29 cellular contexts compared by ENCODE assay signal in the genomic region with DNA sequence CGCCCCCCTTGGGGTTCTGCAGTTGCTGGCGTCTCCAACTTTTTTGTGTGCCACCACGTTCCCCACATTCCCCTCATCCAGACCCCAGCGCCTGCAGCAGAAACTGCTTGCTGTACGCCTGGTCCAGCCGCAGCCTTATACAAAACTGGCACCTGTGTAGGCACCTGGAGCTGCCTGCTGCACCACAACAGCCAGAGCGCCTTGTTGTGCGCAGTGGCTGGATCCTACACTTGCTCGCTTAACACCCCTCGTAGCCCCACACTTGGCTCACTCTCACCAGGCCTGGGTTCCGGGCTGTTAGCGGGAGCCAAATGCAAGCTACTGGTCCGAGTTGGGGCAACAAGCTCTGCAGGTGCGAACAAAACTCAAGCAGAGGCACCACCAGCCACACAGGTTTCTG.
A peak's percentile ranks its signal among the peaks of the same experiment; 100 is the strongest.
DNase-seq lines count a peak whose midpoint lies in the region; ATAC-seq and TF ChIP-seq lines count a peak whose summit lies in the region.
"Had no signal": no experiment of that assay in that cellular context is flagged by ENCODE, and none has a peak within 500 bp of the region (broad histone marks: within the 10 kb centered on the region; RNA-seq: fewer than 3 reads in every experiment).

No MANE protein-coding gene starts in this region.

- WGBS in trophoblast cell (ENCODE audit: extremely low coverage, insufficient coverage, insufficient read length) = no CpG with 5 or more reads among the region's 14 CpGs

- intact Hi-C loops in Calu3 (cut with micrococcal nuclease; ENCODE audit: unreplicated experiment) = no loop called here

- no peak overlapping the region for H3K9ac ChIP-seq in trophoblast cell (ENCODE audit: low read length)

- CTCF ChIA-PET in Calu3 (lab: Charles Lee) = no interaction called here

- no peak overlapping the region for H2BK120ac ChIP-seq in trophoblast cell (ENCODE audit: insufficient read depth, low read length, poor library complexity)

- no peak overlapping the region for H4K12ac ChIP-seq in trophoblast cell (ENCODE audit: low read depth, low read length)

- BruUV-seq in Calu3 (replicated peaks; lab: Mats Ljungman, UMichigan) = no TSS peak

- H3K4me3 ChIP-seq in MG63 (peak overlapping the region; percentile 48), cardiac muscle cell (no peak overlapping the region), trophoblast cell (ENCODE audit: low read depth, low read length) (peak overlapping the region; percentile 2)
- H3K4me3 ChIP-seq: lung, mucosa of descending colon, SK-N-MC, upper lobe of left lung had no signal

- H3K18ac ChIP-seq in trophoblast cell (ENCODE audit: low read length) = no peak overlapping the region

- peak overlapping the region; percentile 74 for H3K4me3 Mint-ChIP-seq in Calu3 (ENCODE audit: low read depth, unreplicated experiment)
- H3K4me3 Mint-ChIP-seq: dendritic cell treated with granulocyte-macrophage colony-stimulating factor and Interleukin-4, amounts not matched to agents 40 ng/mL and 50 ng/mL, for 4 days; HFFc6; natural killer cell; T-helper 17 cell had no signal

- H3K23ac ChIP-seq in trophoblast cell (ENCODE audit: low read length) = no peak overlapping the region

- H3K9me3 ChIP-seq in MG63 = no peaks in the 10 kb centered on the region
- H3K9me3 ChIP-seq in cardiac muscle cell (ENCODE audit: low read depth) = no peaks in the 10 kb centered on the region
- H3K9me3 ChIP-seq in trophoblast cell (ENCODE audit: insufficient read depth, low read depth, low read length) = no peaks in the 10 kb centered on the region
- H3K9me3 ChIP-seq: upper lobe of left lung had no signal

- no peaks in the 10 kb centered on the region for H3K36me3 ChIP-seq in MG63
- peaks cover 17% of the 10 kb centered on the region for H3K36me3 ChIP-seq in cardiac muscle cell
- H3K36me3 ChIP-seq in trophoblast cell (ENCODE audit: control insufficient read depth in 1 of 2, insufficient read depth in 2 of 2, low read length in 2 of 2) = peaks cover 0 to 4% of the 10 kb centered on the region in 2 experiments
- H3K36me3 ChIP-seq: upper lobe of left lung had no signal

- H3K27me3 Mint-ChIP-seq in Calu3 (ENCODE audit: unreplicated experiment) = no peaks in the 10 kb centered on the region
- H3K27me3 Mint-ChIP-seq: dendritic cell treated with granulocyte-macrophage colony-stimulating factor and Interleukin-4, amounts not matched to agents 40 ng/mL and 50 ng/mL, for 4 days; T-helper 17 cell had no signal

- H3K4ac ChIP-seq in trophoblast cell (ENCODE audit: low read depth, low read length) = no peak overlapping the region

- H3K4me1 ChIP-seq in cardiac muscle cell (ENCODE audit: low read depth) (peaks cover 32% of the 10 kb centered on the region), trophoblast cell (ENCODE audit: control insufficient read depth in 1 of 2, insufficient read depth in 2 of 2, low read length in 2 of 2) (no peaks in the 10 kb centered on the region)
- H3K4me1 ChIP-seq: upper lobe of left lung had no signal

- TF ChIP-seq CTCF in Calu3 (IDR thresholded peaks at IDR 0.05; ENCODE audit: unreplicated experiment) = no peak
- no peak for TF ChIP-seq CTCF in cardiac muscle cell (IDR thresholded peaks at IDR 0.05; ENCODE audit: low read depth, low read length)

- peaks cover 6% of the 10 kb centered on the region for H3K36me3 Mint-ChIP-seq in Calu3 (ENCODE audit: insufficient read depth, unreplicated experiment)
- H3K36me3 Mint-ChIP-seq: natural killer cell had no signal

- no peaks in the 10 kb centered on the region for H3K79me1 ChIP-seq in trophoblast cell (ENCODE audit: low read length)

- ATAC-seq in HG03095 (IDR thresholded peaks at IDR 0.05; ENCODE audit: unreplicated experiment) = no peak
- no peak for ATAC-seq in GM18909 (IDR thresholded peaks at IDR 0.05; ENCODE audit: poor library complexity, unreplicated experiment)
- ATAC-seq: activated naive CD4-positive, alpha-beta T cell treated with anti-CD3 and anti-CD28 coated beads, Interleukin-2, amount 50 U/mL, for 72 hours; mucosa of descending colon; natural killer cell; T-helper 17 cell had no signal

- no peak overlapping the region for H4K91ac ChIP-seq in trophoblast cell (ENCODE audit: low read depth, low read length)

- no peak overlapping the region for H3K14ac ChIP-seq in trophoblast cell (ENCODE audit: low read length)

- H3K79me2 ChIP-seq in trophoblast cell (ENCODE audit: control insufficient read depth, insufficient read depth, low read length, poor library complexity) = no peaks in the 10 kb centered on the region

- H2AFZ ChIP-seq in trophoblast cell (ENCODE audit: insufficient read depth, low read length, poor library complexity) = no peak overlapping the region

- no peak overlapping the region for H2BK12ac ChIP-seq in trophoblast cell (ENCODE audit: low read length)

- H3K27me3 ChIP-seq in MG63 (no peaks in the 10 kb centered on the region), cardiac muscle cell (no peaks in the 10 kb centered on the region), trophoblast cell (ENCODE audit: insufficient read depth, low read length) (no peaks in the 10 kb centered on the region)
- H3K27me3 ChIP-seq: upper lobe of left lung had no signal

- no peak overlapping the region for H2AK5ac ChIP-seq in trophoblast cell (ENCODE audit: low read length)

- no peak overlapping the region for H4K8ac ChIP-seq in trophoblast cell (ENCODE audit: low read depth, low read length)

- peaks cover 7% of the 10 kb centered on the region for H3K4me1 Mint-ChIP-seq in Calu3 (ENCODE audit: low read depth, unreplicated experiment)
- H3K4me1 Mint-ChIP-seq: natural killer cell, T-helper 17 cell had no signal

- H3K9me3 Mint-ChIP-seq in Calu3 (ENCODE audit: low read depth, unreplicated experiment) = no peaks in the 10 kb centered on the region

- peak overlapping the region; percentile 79 for H3K27ac ChIP-seq in cardiac muscle cell
- H3K27ac ChIP-seq in trophoblast cell (ENCODE audit: low read depth, low read length) = no peak overlapping the region
- H3K27ac ChIP-seq: SK-N-MC, skin epidermis, upper lobe of left lung had no signal

- peak overlapping the region; percentile 73 for H3K27ac Mint-ChIP-seq in Calu3 (ENCODE audit: unreplicated experiment)
- H3K27ac Mint-ChIP-seq: activated naive CD4-positive, alpha-beta T cell treated with anti-CD3 and anti-CD28 coated beads, Interleukin-2, amount 50 U/mL, for 72 hours; activated T-helper 2 cell treated with anti-CD3 and anti-CD28 coated beads, Interferon-gamma antibody, Interleukin-2, Interleukin-4, amounts not matched to agents 10 μg/mL and 5 μg/mL and 100 μg/mL, durations not matched to agents 14 hours and 24 hours and 36 hours; dendritic cell treated with granulocyte-macrophage colony-stimulating factor and Interleukin-4, amounts not matched to agents 40 ng/mL and 50 ng/mL, for 4 days; HFFc6; natural killer cell; T-helper 17 cell had no signal

- H2BK5ac ChIP-seq in trophoblast cell (ENCODE audit: low read depth, low read length, poor library complexity) = no peak overlapping the region

- DNase-seq in Calu3 = peak; percentile 5
- peak; percentile 7 for DNase-seq in MG63
- no peak for DNase-seq in cardiac muscle cell (ENCODE audit: low read depth in 1 of 2, low spot score in 1 of 2)
- DNase-seq in trophoblast cell = no peak
- no peak for DNase-seq in kidney glomerular epithelial cell (lab: John Stamatoyannopoulos, UW)
- no peak for DNase-seq in stimulated activated CD4-positive, alpha-beta T cell treated with anti-CD3 and anti-CD28 coated beads, Interleukin-2, amount 100 ng/mL, for 24 hours
- DNase-seq: activated CD4-positive, alpha-beta T cell treated with anti-CD3 and anti-CD28 coated beads for 48 hours; C1 segment of cervical spinal cord; COR-L47; DMS79; HFFc6; mucosa of descending colon; natural killer cell; NCI-H1048; NCI-H1930; NCI-H2171 treated with DMSO at 0.1 percent for 48 hours; NCI-H510A; occipital lobe; stimulated activated naive CD4-positive, alpha-beta T cell; T-helper 17 cell had no signal

- H3K4me2 ChIP-seq in trophoblast cell (ENCODE audit: low read length) = no peak overlapping the region

Comparison
In these comparisons a context has a peak if more than half of its experiments do, and no peak if none do; other contexts are left out.
1. DNase-seq: peak in Calu3 (single experiment) and MG63 (single experiment); none in cardiac muscle cell (0 of 2), trophoblast cell (0 of 2), kidney glomerular epithelial cell (single experiment) and stimulated activated CD4-positive, alpha-beta T cell treated with anti-CD3 and anti-CD28 coated beads, Interleukin-2, amount 100 ng/mL, for 24 hours (0 of 2).